In genomic region chr1:210646258-210646616, GRCh38 we compare ENCODE assay signal across 22 cellular contexts.
"Had no signal": no experiment of that assay in that cellular context is flagged by ENCODE, and none has a peak within 500 bp of the region (broad histone marks: within the 10 kb centered on the region; RNA-seq: fewer than 3 reads in every experiment).

No MANE protein-coding gene starts in this region.

- DNase-seq: activated CD4-positive, alpha-beta memory T cell treated with anti-CD3 and anti-CD28 coated beads, Interleukin-2, amount 10 ng/mL, durations not matched to agents 7 days and 5 days; activated CD4-positive, alpha-beta T cell treated with anti-CD3 and anti-CD28 coated beads for 48 hours; activated effector memory CD4-positive, alpha-beta T cell treated with anti-CD3 and anti-CD28 coated beads, Interleukin-2, amount 50 U/mL, for 16 hours; activated naive CD4-positive, alpha-beta T cell treated with anti-CD3 and anti-CD28 coated beads, Interleukin-2, amount 10 ng/mL, durations not matched to agents 7 days and 5 days; activated T-cell treated with anti-CD3 and anti-CD28 coated beads, Interleukin-2, amount 50 U/mL, for 72 hours; caudate nucleus; dermis blood vessel endothelial cell; effector memory CD4-positive, alpha-beta T cell; gastrocnemius medialis; hypothalamus; nephron progenitor cell; occipital lobe; posterior cingulate gyrus; sigmoid colon; stimulated activated CD4-positive, alpha-beta T cell treated with anti-CD3 and anti-CD28 coated beads, Interleukin-2, amount 100 ng/mL, for 48 hours; stimulated activated CD8-positive, alpha-beta memory T cell treated with anti-CD3 and anti-CD28 coated beads, Interleukin-4, amount 100 ng/mL, for 48 hours; stimulated activated naive B cell treated with anti-CD40 and anti-IgM and Interleukin-4, amounts not matched to agents 10 μg/mL and 1 μg/mL and 100 μg/mL, for 72 hours; SW 1271; T-helper 17 cell; upper lobe of left lung had no signal

- H3K27me3 Mint-ChIP-seq: activated CD4-positive, alpha-beta memory T cell treated with anti-CD3 and anti-CD28 coated beads, Interleukin-2, amount 10 ng/mL, durations not matched to agents 7 days and 5 days; activated naive CD4-positive, alpha-beta T cell treated with anti-CD3 and anti-CD28 coated beads, Interleukin-2, amount 10 ng/mL, durations not matched to agents 7 days and 5 days; stimulated activated naive B cell treated with anti-CD40 and anti-IgM and Interleukin-4, amounts not matched to agents 10 μg/mL and 1 μg/mL and 100 μg/mL, for 72 hours; T-helper 17 cell had no signal

- ATAC-seq: activated T-cell treated with anti-CD3 and anti-CD28 coated beads, Interleukin-2, amount 50 U/mL, for 72 hours; gastrocnemius medialis; stimulated activated naive B cell treated with anti-CD40 and anti-IgM and Interleukin-4, amounts not matched to agents 10 μg/mL and 1 μg/mL and 100 μg/mL, for 72 hours; T-helper 17 cell had no signal

- H3K27ac Mint-ChIP-seq: activated CD4-positive, alpha-beta memory T cell treated with anti-CD3 and anti-CD28 coated beads, Interleukin-2, amount 10 ng/mL, durations not matched to agents 7 days and 5 days; activated naive CD4-positive, alpha-beta T cell treated with anti-CD3 and anti-CD28 coated beads, Interleukin-2, amount 10 ng/mL, durations not matched to agents 7 days and 5 days; activated T-cell treated with anti-CD3 and anti-CD28 coated beads, Interleukin-2, amount 50 U/mL, for 72 hours; stimulated activated naive B cell treated with anti-CD40 and anti-IgM and Interleukin-4, amounts not matched to agents 10 μg/mL and 1 μg/mL and 100 μg/mL, for 72 hours; T-helper 17 cell had no signal

- H3K9me3 ChIP-seq: esophagus muscularis mucosa, gastrocnemius medialis, sigmoid colon, testis, upper lobe of left lung had no signal

- H3K27ac ChIP-seq: esophagus muscularis mucosa, gastrocnemius medialis, sigmoid colon, testis, upper lobe of left lung had no signal

- H3K36me3 ChIP-seq: esophagus muscularis mucosa, gastrocnemius medialis, sigmoid colon, upper lobe of left lung had no signal

- H3K27me3 ChIP-seq: esophagus muscularis mucosa, gastrocnemius medialis, sigmoid colon, testis, upper lobe of left lung had no signal

- H3K4me1 ChIP-seq: esophagus muscularis mucosa, gastrocnemius medialis, sigmoid colon, upper lobe of left lung had no signal

- H3K9me3 Mint-ChIP-seq: activated CD4-positive, alpha-beta memory T cell treated with anti-CD3 and anti-CD28 coated beads, Interleukin-2, amount 10 ng/mL, durations not matched to agents 7 days and 5 days; activated naive CD4-positive, alpha-beta T cell treated with anti-CD3 and anti-CD28 coated beads, Interleukin-2, amount 10 ng/mL, durations not matched to agents 7 days and 5 days; activated T-cell treated with anti-CD3 and anti-CD28 coated beads, Interleukin-2, amount 50 U/mL, for 72 hours; nephron progenitor cell; stimulated activated naive B cell treated with anti-CD40 and anti-IgM and Interleukin-4, amounts not matched to agents 10 μg/mL and 1 μg/mL and 100 μg/mL, for 72 hours had no signal

- H3K4me3 Mint-ChIP-seq: activated CD4-positive, alpha-beta memory T cell treated with anti-CD3 and anti-CD28 coated beads, Interleukin-2, amount 10 ng/mL, durations not matched to agents 7 days and 5 days; activated naive CD4-positive, alpha-beta T cell treated with anti-CD3 and anti-CD28 coated beads, Interleukin-2, amount 10 ng/mL, durations not matched to agents 7 days and 5 days; activated T-cell treated with anti-CD3 and anti-CD28 coated beads, Interleukin-2, amount 50 U/mL, for 72 hours; nephron progenitor cell; stimulated activated naive B cell treated with anti-CD40 and anti-IgM and Interleukin-4, amounts not matched to agents 10 μg/mL and 1 μg/mL and 100 μg/mL, for 72 hours; T-helper 17 cell had no signal

- H3K4me1 Mint-ChIP-seq: stimulated activated naive B cell treated with anti-CD40 and anti-IgM and Interleukin-4, amounts not matched to agents 10 μg/mL and 1 μg/mL and 100 μg/mL, for 72 hours had no signal

- H3K36me3 Mint-ChIP-seq: activated naive CD4-positive, alpha-beta T cell treated with anti-CD3 and anti-CD28 coated beads, Interleukin-2, amount 10 ng/mL, durations not matched to agents 7 days and 5 days had no signal

- H3K4me3 ChIP-seq: esophagus muscularis mucosa, gastrocnemius medialis, sigmoid colon, testis, upper lobe of left lung had no signal
